ENCODE assay signal across 20 cellular contexts in genomic region chr6:40409143-40409542, GRCh38.
"Had no signal": no experiment of that assay in that cellular context is flagged by ENCODE, and none has a peak within 500 bp of the region (broad histone marks: within the 10 kb centered on the region; RNA-seq: fewer than 3 reads in every experiment).

No MANE protein-coding gene starts in this region.

- H3K4me3 ChIP-seq: gastroesophageal sphincter, hepatocyte, prostate gland, skin epidermis, thyroid gland, uterus had no signal

- H3K9me3 Mint-ChIP-seq: activated B cell treated with CpG ODN at 0.5 μM for 24 hours; activated naive CD4-positive, alpha-beta T cell treated with anti-CD3 and anti-CD28 coated beads, Interleukin-2, amount 50 U/mL, for 72 hours; activated T-cell treated with anti-CD3 and anti-CD28 coated beads, Interleukin-2, amount 50 U/mL, for 72 hours; nephron progenitor cell; stimulated activated naive B cell treated with anti-CD40 and anti-IgM and Interleukin-4, amounts not matched to agents 10 μg/mL and 1 μg/mL and 100 μg/mL, for 72 hours had no signal

- H3K27ac Mint-ChIP-seq: activated B cell treated with CpG ODN at 0.5 μM for 24 hours; activated naive CD4-positive, alpha-beta T cell treated with anti-CD3 and anti-CD28 coated beads, Interleukin-2, amount 50 U/mL, for 72 hours; activated T-cell treated with anti-CD3 and anti-CD28 coated beads, Interleukin-2, amount 50 U/mL, for 72 hours; nephron progenitor cell; stimulated activated naive B cell treated with anti-CD40 and anti-IgM and Interleukin-4, amounts not matched to agents 10 μg/mL and 1 μg/mL and 100 μg/mL, for 72 hours had no signal

- H3K27me3 Mint-ChIP-seq: stimulated activated naive B cell treated with anti-CD40 and anti-IgM and Interleukin-4, amounts not matched to agents 10 μg/mL and 1 μg/mL and 100 μg/mL, for 72 hours had no signal

- H3K4me1 ChIP-seq: gastroesophageal sphincter, prostate gland, thyroid gland, uterus had no signal

- H3K27me3 ChIP-seq: hepatocyte, thyroid gland, uterus had no signal

- DNase-seq: activated B cell treated with CpG ODN at 0.5 μM for 24 hours; activated CD4-positive, alpha-beta T cell treated with anti-CD3 and anti-CD28 coated beads for 48 hours; activated CD8-positive, alpha-beta memory T cell treated with anti-CD3 and anti-CD28 coated beads, Interleukin-2, amount 50 U/mL, for 48 hours; activated gamma-delta T cell; activated T-cell treated with anti-CD3 and anti-CD28 coated beads, Interleukin-2, amount 50 U/mL, for 72 hours; effector memory CD4-positive, alpha-beta T cell; nephron progenitor cell; right cardiac atrium; stimulated activated CD4-positive, alpha-beta T cell treated with anti-CD3 and anti-CD28 coated beads, Interleukin-15, amount 100 ng/mL, for 24 hours; stimulated activated CD4-positive, alpha-beta T cell treated with anti-CD3 and anti-CD28 coated beads, Interleukin-4, amount 100 ng/mL, for 1 hour; stimulated activated naive B cell treated with anti-CD40 and anti-IgM and Interleukin-4, amounts not matched to agents 10 μg/mL and 1 μg/mL and 100 μg/mL, for 72 hours; T-helper 2 cell; thyroid gland; uterus had no signal

- H3K27ac ChIP-seq: gastroesophageal sphincter, hepatocyte, prostate gland, skin epidermis, thyroid gland, uterus had no signal

- H3K4me1 Mint-ChIP-seq: activated B cell treated with CpG ODN at 0.5 μM for 24 hours had no signal

- ATAC-seq: activated naive CD4-positive, alpha-beta T cell treated with anti-CD3 and anti-CD28 coated beads, Interleukin-2, amount 50 U/mL, for 72 hours; gastroesophageal sphincter; right cardiac atrium; stimulated activated naive B cell treated with anti-CD40 and anti-IgM and Interleukin-4, amounts not matched to agents 10 μg/mL and 1 μg/mL and 100 μg/mL, for 72 hours had no signal

- H3K36me3 ChIP-seq: gastroesophageal sphincter, prostate gland, thyroid gland, uterus had no signal

- H3K9me3 ChIP-seq: gastroesophageal sphincter, prostate gland, thyroid gland, uterus had no signal

- H3K36me3 Mint-ChIP-seq: activated naive CD4-positive, alpha-beta T cell treated with anti-CD3 and anti-CD28 coated beads, Interleukin-2, amount 50 U/mL, for 72 hours; stimulated activated naive B cell treated with anti-CD40 and anti-IgM and Interleukin-4, amounts not matched to agents 10 μg/mL and 1 μg/mL and 100 μg/mL, for 72 hours had no signal

- H3K4me3 Mint-ChIP-seq: activated B cell treated with CpG ODN at 0.5 μM for 24 hours; activated T-cell treated with anti-CD3 and anti-CD28 coated beads, Interleukin-2, amount 50 U/mL, for 72 hours; nephron progenitor cell; stimulated activated naive B cell treated with anti-CD40 and anti-IgM and Interleukin-4, amounts not matched to agents 10 μg/mL and 1 μg/mL and 100 μg/mL, for 72 hours had no signal

- FAIRE-seq: TTC549 had no signal
